In genomic region chr12:6689000-6689882, GRCh38 we compare ENCODE assay signal across 8 cellular contexts.
A peak's percentile ranks its signal among the peaks of the same experiment; 100 is the strongest.
DNase-seq lines count a peak whose midpoint lies in the region; ATAC-seq lines count a peak whose summit lies in the region.

ZNF384 (minus strand) TSS chr12:6689375; CDS start chr12:6679520, 9,855 bp downstream.

- peak; percentile 81 to 100 (median 97) for DNase-seq in C1 segment of cervical spinal cord (lab: John Stamatoyannopoulos, UW)
- DNase-seq in NCI-H748 treated with DMSO at 0.1 percent for 48 hours (lab: John Stamatoyannopoulos, UW): peak; percentile 92
- peak; percentile 81 to 96 for DNase-seq in activated CD4-positive, alpha-beta T cell treated with anti-CD3 and anti-CD28 coated beads, Interleukin-2, amount 50 U/mL, for 24 hours (ENCODE audit: low read depth in 1 of 2, low spot score in 1 of 2)
- DNase-seq in dedifferentiated amniotic fluid mesenchymal stem cell (ENCODE audit: extremely low spot score): peak; percentile 99
- peak; percentile 100 for DNase-seq in left kidney (ENCODE audit: low read depth, low spot score)
- peak; percentile 91 to 93 for DNase-seq in stimulated activated CD4-positive, alpha-beta T cell treated with anti-CD3 and anti-CD28 coated beads, Interleukin-2, amount 100 ng/mL, for 24 hours

- ATAC-seq in GM19372 (IDR thresholded peaks at IDR 0.05; ENCODE audit: low read depth, unreplicated experiment) (peak; percentile 84), HG03558 (IDR thresholded peaks at IDR 0.05; ENCODE audit: extremely low read depth, unreplicated experiment) (peak; percentile 47)

Comparison
In these comparisons a context has a peak if more than half of its experiments do, and no peak if none do; other contexts are left out.
1. Peak in every context shown above with its lines: DNase-seq and ATAC-seq.